Comparison of ENCODE assay signal across 1 cellular context in genomic region chr15:67550522-67550921, GRCh38.
A peak's percentile ranks its signal among the peaks of the same experiment; 100 is the strongest.
TF ChIP-seq lines count a peak whose summit lies in the region.

No MANE protein-coding gene starts in this region.

TF ChIP-seq in K562, 482 proteins besides CTCF, POLR2A, EP300 and RAD21 (continued from another document and continues in another):
- TF ChIP-seq, protein P1, sequence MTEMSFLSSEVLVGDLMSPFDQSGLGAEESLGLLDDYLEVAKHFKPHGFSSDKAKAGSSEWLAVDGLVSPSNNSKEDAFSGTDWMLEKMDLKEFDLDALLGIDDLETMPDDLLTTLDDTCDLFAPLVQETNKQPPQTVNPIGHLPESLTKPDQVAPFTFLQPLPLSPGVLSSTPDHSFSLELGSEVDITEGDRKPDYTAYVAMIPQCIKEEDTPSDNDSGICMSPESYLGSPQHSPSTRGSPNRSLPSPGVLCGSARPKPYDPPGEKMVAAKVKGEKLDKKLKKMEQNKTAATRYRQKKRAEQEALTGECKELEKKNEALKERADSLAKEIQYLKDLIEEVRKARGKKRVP (CRISPR knock-in tag; IDR thresholded peaks at IDR 0.05) = no peak
- TF ChIP-seq TCF15 (CRISPR knock-in tag; IDR thresholded peaks at IDR 0.05) (no peak), POLR3A (IDR thresholded peaks at IDR 0.05; ENCODE audit: borderline replicate concordance, extremely low read depth, insufficient read depth, insufficient read length) (no peak), FOXJ2 (tag; IDR thresholded peaks at IDR 0.05) (no peak), STAT5A (IDR thresholded peaks at IDR 0.05; ENCODE audit: borderline replicate concordance, low read length) (no peak), SMARCA4 (IDR thresholded peaks at IDR 0.05) (peak; percentile 83), DDX20 (tag; IDR thresholded peaks at IDR 0.05; ENCODE audit: low read depth) (peak; percentile 51; the same call in 1 of the 2 replicates), NEUROD1 (IDR thresholded peaks at IDR 0.05; ENCODE audit: borderline replicate concordance, low read depth, low read length, partially characterized antibody) (no peak), FOSL1 (tag; conservative IDR thresholded peaks at IDR 0.05) (peak; percentile 95), L3MBTL2 (IDR thresholded peaks at IDR 0.05) (no peak), ZNF318 (IDR thresholded peaks at IDR 0.05; ENCODE audit: borderline replicate concordance in 1 of 2, low read depth in 1 of 2) (peak in 1 of 2 experiments; percentile 53; a peak in 1 of 4 replicates), PTRF (tag; IDR thresholded peaks at IDR 0.05) (peak; percentile 48; the same call in 1 of the 2 replicates), ZNF551 (CRISPR knock-in tag; IDR thresholded peaks at IDR 0.05) (no peak), ZNF431 (CRISPR knock-in tag; IDR thresholded peaks at IDR 0.05) (no peak), ATF6 (CRISPR knock-in tag; IDR thresholded peaks at IDR 0.05) (no peak), ZNF384 (IDR thresholded peaks at IDR 0.05; ENCODE audit: low read depth, low read length) (peak; percentile 85), TRIM25 (IDR thresholded peaks at IDR 0.05; ENCODE audit: borderline replicate concordance) (no peak), ZBTB8A (IDR thresholded peaks at IDR 0.05; ENCODE audit: partially characterized antibody) (no peak), POLR3G (IDR thresholded peaks at IDR 0.05; ENCODE audit: extremely low read depth, insufficient read length, insufficient replicate concordance) (no peak), ZNF668 (CRISPR knock-in tag; IDR thresholded peaks at IDR 0.05) (no peak), RBM34 (IDR thresholded peaks at IDR 0.05; ENCODE audit: borderline replicate concordance, insufficient read depth, low read length) (no peak), RBM17 (IDR thresholded peaks at IDR 0.05; ENCODE audit: borderline replicate concordance, low read depth, low read length) (no peak), THRA (IDR thresholded peaks at IDR 0.05) (peak; percentile 89), CBX5 (IDR thresholded peaks at IDR 0.05; ENCODE audit: borderline replicate concordance, low read depth) (no peak), ZEB2 (IDR thresholded peaks at IDR 0.05) (no peak), FOXA1 (IDR thresholded peaks at IDR 0.05; ENCODE audit: borderline replicate concordance) (no peak), ARNT (IDR thresholded peaks at IDR 0.05) (no peak), SMAD4 (CRISPR knock-in tag; conservative IDR thresholded peaks at IDR 0.05) (peak; percentile 55; the same call in 1 of the 2 replicates), ZNF197 (CRISPR knock-in tag; IDR thresholded peaks at IDR 0.05; ENCODE audit: low read depth) (peak; percentile 76; the same call in 1 of the 2 replicates), ZC3H8 (IDR thresholded peaks at IDR 0.05) (no peak), NFIC (IDR thresholded peaks at IDR 0.05) (0 out of 2 replicates have a peak, but pooled peaks have one; percentile 8), ZNF518B (CRISPR knock-in tag; IDR thresholded peaks at IDR 0.05) (no peak)
- TF ChIP-seq, protein P2, sequence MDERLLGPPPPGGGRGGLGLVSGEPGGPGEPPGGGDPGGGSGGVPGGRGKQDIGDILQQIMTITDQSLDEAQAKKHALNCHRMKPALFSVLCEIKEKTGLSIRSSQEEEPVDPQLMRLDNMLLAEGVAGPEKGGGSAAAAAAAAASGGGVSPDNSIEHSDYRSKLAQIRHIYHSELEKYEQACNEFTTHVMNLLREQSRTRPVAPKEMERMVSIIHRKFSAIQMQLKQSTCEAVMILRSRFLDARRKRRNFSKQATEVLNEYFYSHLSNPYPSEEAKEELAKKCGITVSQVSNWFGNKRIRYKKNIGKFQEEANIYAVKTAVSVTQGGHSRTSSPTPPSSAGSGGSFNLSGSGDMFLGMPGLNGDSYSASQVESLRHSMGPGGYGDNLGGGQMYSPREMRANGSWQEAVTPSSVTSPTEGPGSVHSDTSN (CRISPR knock-in tag; IDR thresholded peaks at IDR 0.05; ENCODE audit: low read depth) = no peak
- TF ChIP-seq, protein P2 (tag; conservative IDR thresholded peaks at IDR 0.05; ENCODE audit: low read depth) = peak; percentile 31; the same call in 1 of the 2 replicates
- TF ChIP-seq, protein P3, sequence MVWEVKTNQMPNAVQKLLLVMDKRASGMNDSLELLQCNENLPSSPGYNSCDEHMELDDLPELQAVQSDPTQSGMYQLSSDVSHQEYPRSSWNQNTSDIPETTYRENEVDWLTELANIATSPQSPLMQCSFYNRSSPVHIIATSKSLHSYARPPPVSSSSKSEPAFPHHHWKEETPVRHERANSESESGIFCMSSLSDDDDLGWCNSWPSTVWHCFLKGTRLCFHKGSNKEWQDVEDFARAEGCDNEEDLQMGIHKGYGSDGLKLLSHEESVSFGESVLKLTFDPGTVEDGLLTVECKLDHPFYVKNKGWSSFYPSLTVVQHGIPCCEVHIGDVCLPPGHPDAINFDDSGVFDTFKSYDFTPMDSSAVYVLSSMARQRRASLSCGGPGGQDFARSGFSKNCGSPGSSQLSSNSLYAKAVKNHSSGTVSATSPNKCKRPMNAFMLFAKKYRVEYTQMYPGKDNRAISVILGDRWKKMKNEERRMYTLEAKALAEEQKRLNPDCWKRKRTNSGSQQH (CRISPR knock-in tag; IDR thresholded peaks at IDR 0.05) = no peak
